8 cellular contexts compared by ENCODE assay signal in genomic region chr15:35751421-35752133, GRCh38.
DNase-seq lines count a peak whose midpoint lies in the region; ATAC-seq and TF ChIP-seq lines count a peak whose summit lies in the region.

No MANE protein-coding gene starts in this region.

- H3K4me3 ChIP-seq in ACC112 (ENCODE audit: low read depth, low read length) (0 out of 2 replicates have a peak overlapping the region, but pooled peaks have one; percentile 44), NT2/D1 (ENCODE audit: insufficient read length, low read depth) (no peak overlapping the region), gastroesophageal sphincter (no peak overlapping the region), uterus (no peak overlapping the region)

- H3K4me1 ChIP-seq in ACC112 (ENCODE audit: control insufficient read depth, insufficient read depth, low read length, unreplicated experiment) (peaks cover 7% of the 10 kb centered on the region), NT2/D1 (ENCODE audit: insufficient read depth, insufficient read length) (no peaks in the 10 kb centered on the region), gastroesophageal sphincter (peaks cover 0 to 43% (median 3%) of the 10 kb centered on the region in 3 donors), uterus (peaks cover 0 to 6% of the 10 kb centered on the region in 2 donors)

- H3K27ac ChIP-seq in ACC112 (ENCODE audit: low read depth, low read length) (no peak overlapping the region), gastroesophageal sphincter (no peak overlapping the region), uterus (no peak overlapping the region)

- intact Hi-C loops in uterus (cut with DNase I; ENCODE audit: low total_unique reads): no loop called here

- H3K27me3 Mint-ChIP-seq in activated T-cell treated with anti-CD3 and anti-CD28 coated beads, Interleukin-2, amount 50 U/mL, for 72 hours (ENCODE audit: low read depth): no peaks in the 10 kb centered on the region
- H3K27me3 Mint-ChIP-seq in osteocyte (ENCODE audit: unreplicated experiment): no peaks in the 10 kb centered on the region

- peaks cover 0 to 2% of the 10 kb centered on the region in 2 donors for H3K9me3 Mint-ChIP-seq in activated T-cell treated with anti-CD3 and anti-CD28 coated beads, Interleukin-2, amount 50 U/mL, for 72 hours
- H3K9me3 Mint-ChIP-seq in osteocyte (ENCODE audit: unreplicated experiment): no peaks in the 10 kb centered on the region

- H3K79me2 ChIP-seq in ACC112 (ENCODE audit: control insufficient read depth, insufficient read depth, low read length, unreplicated experiment): no peaks in the 10 kb centered on the region

- H3K4me3 Mint-ChIP-seq in activated T-cell treated with anti-CD3 and anti-CD28 coated beads, Interleukin-2, amount 50 U/mL, for 72 hours: no peak overlapping the region
- no peak overlapping the region for H3K4me3 Mint-ChIP-seq in osteocyte (ENCODE audit: unreplicated experiment)

- no peaks in the 10 kb centered on the region for H3K27me3 ChIP-seq in ACC112 (ENCODE audit: insufficient read depth, low read length)
- H3K27me3 ChIP-seq in NT2/D1 (ENCODE audit: insufficient read depth, insufficient read length): no peaks in the 10 kb centered on the region
- H3K27me3 ChIP-seq in gastroesophageal sphincter: no peaks in the 10 kb centered on the region
- no peaks in the 10 kb centered on the region for H3K27me3 ChIP-seq in uterus

- H3K36me3 ChIP-seq in ACC112 (ENCODE audit: insufficient read depth, low read length): no peaks in the 10 kb centered on the region
- no peaks in the 10 kb centered on the region for H3K36me3 ChIP-seq in NT2/D1 (ENCODE audit: insufficient read depth, insufficient read length, low read length)
- H3K36me3 ChIP-seq in gastroesophageal sphincter: no peaks in the 10 kb centered on the region
- H3K36me3 ChIP-seq in uterus: no peaks in the 10 kb centered on the region

- 29 to 45% methylated on average over 14 of the region's 14 CpGs for WGBS in gastroesophageal sphincter (ENCODE audit: low coverage in 1 of 2), 2 donors

- no peak for TF ChIP-seq POLR2A in gastroesophageal sphincter (IDR thresholded peaks at IDR 0.05)
- no peak for TF ChIP-seq POLR2A in uterus (IDR thresholded peaks at IDR 0.05)

- no peaks in the 10 kb centered on the region for H3K4me1 Mint-ChIP-seq in activated T-cell treated with anti-CD3 and anti-CD28 coated beads, Interleukin-2, amount 50 U/mL, for 72 hours (ENCODE audit: low read depth)
- peaks cover 52% of the 10 kb centered on the region for H3K4me1 Mint-ChIP-seq in osteocyte (ENCODE audit: unreplicated experiment)

- ATAC-seq in GM18511 (IDR thresholded peaks at IDR 0.05; ENCODE audit: unreplicated experiment): peak; percentile 88
- no peak for ATAC-seq in activated T-cell treated with anti-CD3 and anti-CD28 coated beads, Interleukin-2, amount 50 U/mL, for 72 hours (replicated peaks in 1 of 2)
- peak; percentile 65 for ATAC-seq in gastroesophageal sphincter

- TF ChIP-seq CTCF in gastroesophageal sphincter (IDR thresholded peaks at IDR 0.05) (peak; percentile 54 to 80 (median 66)), osteocyte (IDR thresholded peaks at IDR 0.05) (peak; percentile 88), uterus (IDR thresholded peaks at IDR 0.05) (peak; percentile 60 to 81 (median 68))

- H3K36me3 Mint-ChIP-seq in activated T-cell treated with anti-CD3 and anti-CD28 coated beads, Interleukin-2, amount 50 U/mL, for 72 hours (ENCODE audit: insufficient read depth in 2 of 2): no peaks in the 10 kb centered on the region
- no peaks in the 10 kb centered on the region for H3K36me3 Mint-ChIP-seq in osteocyte (ENCODE audit: unreplicated experiment)

- H3K27ac Mint-ChIP-seq in activated T-cell treated with anti-CD3 and anti-CD28 coated beads, Interleukin-2, amount 50 U/mL, for 72 hours: no peak overlapping the region
- no peak overlapping the region for H3K27ac Mint-ChIP-seq in osteocyte (ENCODE audit: unreplicated experiment)

- no peak for TF ChIP-seq EP300 in gastroesophageal sphincter (IDR thresholded peaks at IDR 0.05)

- DNase-seq in HUDEP-2 (lab: John Stamatoyannopoulos, UW; ENCODE audit: unreplicated experiment in 76 of 76) (peak in 49 of 76 experiments; percentile 3 to 68 (median 27)), NT2/D1 (ENCODE audit: low read depth, low spot score) (peak; percentile 63), osteocyte (ENCODE audit: extremely low spot score, unreplicated experiment) (peak; percentile 87), uterus (peak; percentile 65 to 77)
- DNase-seq in activated T-cell treated with anti-CD3 and anti-CD28 coated beads, Interleukin-2, amount 50 U/mL, for 72 hours: peak; percentile 44

- H3K9me3 ChIP-seq in NT2/D1 (ENCODE audit: insufficient read depth, low read length): peaks cover 10% of the 10 kb centered on the region; the same call in 1 of the 2 replicates
- no peaks in the 10 kb centered on the region for H3K9me3 ChIP-seq in gastroesophageal sphincter
- no peaks in the 10 kb centered on the region for H3K9me3 ChIP-seq in uterus

- H2AFZ ChIP-seq in ACC112 (ENCODE audit: low read length, unreplicated experiment): peak overlapping the region; percentile 80

- no peak overlapping the region for H3K9ac ChIP-seq in NT2/D1 (ENCODE audit: insufficient read length, low read depth)

Comparison
In these comparisons a context has a peak if more than half of its experiments do, and no peak if none do; other contexts are left out.
1. ATAC-seq: peak in GM18511 (single experiment) and gastroesophageal sphincter (single experiment); none in activated T-cell treated with anti-CD3 and anti-CD28 coated beads, Interleukin-2, amount 50 U/mL, for 72 hours (0 of 2).
2. DNase-seq: peak in every context shown above with its lines; median percentile 87 in osteocyte; 71 in uterus; 63 in NT2/D1; 44 in activated T-cell treated with anti-CD3 and anti-CD28 coated beads, Interleukin-2, amount 50 U/mL, for 72 hours; 27 in HUDEP-2.
3. Peak in every context shown above with its lines, with median percentiles within 50 percentile points of each other: CTCF ChIP-seq.